Comparison of ENCODE assay signal across 1 cellular context in the genomic region with DNA sequence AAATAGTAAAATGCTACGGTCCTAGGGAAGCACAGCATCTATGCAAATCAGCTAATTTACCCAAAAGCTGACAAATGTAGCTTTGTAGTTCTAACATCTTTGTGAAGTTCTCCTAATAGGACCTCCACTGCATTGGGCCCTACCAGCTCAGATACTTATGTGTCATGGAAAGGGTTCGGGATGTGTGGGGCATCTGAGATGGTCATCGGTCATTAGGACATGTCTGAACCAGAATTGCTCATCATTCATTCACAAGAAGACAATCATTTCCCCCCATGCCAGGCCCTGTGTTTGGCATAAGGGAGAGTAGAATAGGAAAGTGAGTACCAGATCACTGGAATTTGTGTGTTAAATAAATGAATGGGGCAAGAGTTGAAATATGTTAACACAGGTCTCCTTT.
A peak's percentile ranks its signal among the peaks of the same experiment; 100 is the strongest.
TF ChIP-seq lines count a peak whose summit lies in the region.

No MANE protein-coding gene starts in this region.

TF ChIP-seq in endothelial cell of umbilical vein, 7 proteins besides CTCF, POLR2A, EP300 and RAD21:
- TF ChIP-seq FOS (IDR thresholded peaks at IDR 0.05; ENCODE audit: borderline replicate concordance, insufficient read depth, low read length) (no peak), POLR2AphosphoS5 (IDR thresholded peaks at IDR 0.05; ENCODE audit: insufficient read depth, low read depth, low read length) (peak; percentile 5), GATA2 (IDR thresholded peaks at IDR 0.05; ENCODE audit: insufficient read depth, insufficient read length, low read depth, low read length) (peak; percentile 74), JUN (IDR thresholded peaks at IDR 0.05; ENCODE audit: borderline replicate concordance, insufficient read depth, insufficient read length, low read depth) (no peak)
- TF ChIP-seq, protein P1, sequence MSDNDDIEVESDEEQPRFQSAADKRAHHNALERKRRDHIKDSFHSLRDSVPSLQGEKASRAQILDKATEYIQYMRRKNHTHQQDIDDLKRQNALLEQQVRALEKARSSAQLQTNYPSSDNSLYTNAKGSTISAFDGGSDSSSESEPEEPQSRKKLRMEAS (IDR thresholded peaks at IDR 0.05; ENCODE audit: insufficient read depth, insufficient read length) = no peak
